Comparison of ENCODE assay signal across 8 cellular contexts in genomic region chr11:63840356-63841060, GRCh38. TPM values are rescaled to one million over a fixed set of nuclear protein-coding genes. Genes with fewer than 3 reads are reported as not detected.
DNase-seq lines count a peak whose midpoint lies in the region; ATAC-seq and TF ChIP-seq lines count a peak whose summit lies in the region.

No MANE protein-coding gene starts in this region.

- no peaks in the 10 kb centered on the region for H3K36me3 ChIP-seq in kidney epithelial cell (ENCODE audit: control insufficient read depth, insufficient read depth, low read length)
- H3K36me3 ChIP-seq in thoracic aorta, result no peaks in the 10 kb centered on the region

- ATAC-seq in activated CD4-positive, alpha-beta T cell treated with anti-CD3 and anti-CD28 coated beads for 36 hours, result no peak
- ATAC-seq in activated naive CD4-positive, alpha-beta T cell treated with anti-CD3 and anti-CD28 coated beads, Interleukin-2, amount 50 U/mL, for 72 hours, result no peak
- ATAC-seq in thoracic aorta (ENCODE audit: insufficient number of reproducible peaks, low FRiP score, low read depth) (no peak), HG02610 (IDR thresholded peaks at IDR 0.05; ENCODE audit: unreplicated experiment) (no peak)

- POLR2A ChIA-PET in activated CD4-positive, alpha-beta T cell treated with anti-CD3 and anti-CD28 coated beads for 36 hours (lab: Charles Lee), result no interaction called here

- peaks cover 17% of the 10 kb centered on the region for H3K36me3 Mint-ChIP-seq in activated CD4-positive, alpha-beta T cell treated with anti-CD3 and anti-CD28 coated beads for 36 hours (ENCODE audit: low read depth)
- H3K36me3 Mint-ChIP-seq in activated naive CD4-positive, alpha-beta T cell treated with anti-CD3 and anti-CD28 coated beads, Interleukin-2, amount 50 U/mL, for 72 hours, result peaks cover 14 to 18% of the 10 kb centered on the region in 2 donors

- CTCF ChIA-PET in activated CD4-positive, alpha-beta T cell treated with anti-CD3 and anti-CD28 coated beads for 36 hours (lab: Charles Lee), result interaction anchor here (0.7 to 1.3 kb wide), 4 partner anchors 12 to 106 kb away, joined by 3 to 5 read pairs (median 4); no protein-coding TSS in a partner anchor

- no peaks in the 10 kb centered on the region for H3K27me3 Mint-ChIP-seq in activated CD4-positive, alpha-beta T cell treated with anti-CD3 and anti-CD28 coated beads for 36 hours

- H3K4me1 ChIP-seq in thoracic aorta (ENCODE audit: control insufficient read depth in 1 of 2, low read depth in 2 of 2), result peaks cover 17 to 54% of the 10 kb centered on the region in 2 donors

- H3K9me3 ChIP-seq in thoracic aorta, result no peaks in the 10 kb centered on the region

- H3K4me3 ChIP-seq in kidney epithelial cell (ENCODE audit: low read depth, low read length) (peak overlapping the region; percentile 83), thoracic aorta (peak overlapping the region; percentile 92)

- intact Hi-C loops in activated CD4-positive, alpha-beta T cell treated with anti-CD3 and anti-CD28 coated beads for 36 hours (cut with DNase I, micrococcal nuclease), result no loop called here

- peak overlapping the region; percentile 61 to 82 for H3K27ac ChIP-seq in thoracic aorta

- TF ChIP-seq CTCF in kidney epithelial cell (IDR thresholded peaks at IDR 0.05; ENCODE audit: insufficient read depth, low read length, poor library complexity, severe bottlenecking) (no peak), thoracic aorta (IDR thresholded peaks at IDR 0.05) (no peak)

- H3K4me1 Mint-ChIP-seq in activated CD4-positive, alpha-beta T cell treated with anti-CD3 and anti-CD28 coated beads for 36 hours, result peaks cover 64% of the 10 kb centered on the region

- H3K9me3 Mint-ChIP-seq in activated CD4-positive, alpha-beta T cell treated with anti-CD3 and anti-CD28 coated beads for 36 hours (ENCODE audit: low read depth), result no peaks in the 10 kb centered on the region
- no peaks in the 10 kb centered on the region for H3K9me3 Mint-ChIP-seq in activated naive CD4-positive, alpha-beta T cell treated with anti-CD3 and anti-CD28 coated beads, Interleukin-2, amount 50 U/mL, for 72 hours

- H3K27me3 ChIP-seq in kidney epithelial cell (ENCODE audit: control insufficient read depth, insufficient read depth, low read length) (no peaks in the 10 kb centered on the region), thoracic aorta (replicated peaks; ENCODE audit: insufficient read depth) (no peaks in the 10 kb centered on the region)

- H3K4me3 Mint-ChIP-seq in activated CD4-positive, alpha-beta T cell treated with anti-CD3 and anti-CD28 coated beads for 36 hours, result peak overlapping the region; percentile 97

- DNase-seq in activated CD4-positive, alpha-beta T cell treated with anti-CD3 and anti-CD28 coated beads for 36 hours, result peak; percentile 20
- no peak for DNase-seq in activated CD4-positive, alpha-beta T cell treated with anti-CD3 and anti-CD28 coated beads, Interleukin-2, amount 50 U/mL, for 1 hour
- no peak for DNase-seq in activated naive CD4-positive, alpha-beta T cell treated with anti-CD3 and anti-CD28 coated beads, Interleukin-2, amount 50 U/mL, for 72 hours (ENCODE audit: low spot score in 2 of 2)
- DNase-seq in kidney epithelial cell (ENCODE audit: low read depth) (no peak), thoracic aorta (ENCODE audit: low spot score) (no peak), HPDE6-E6E7 (ENCODE audit: extremely low spot score) (no peak), amniotic stem cell (lab: John Stamatoyannopoulos, UW) (no peak)

- H3K27ac Mint-ChIP-seq in activated CD4-positive, alpha-beta T cell treated with anti-CD3 and anti-CD28 coated beads for 36 hours, result peak overlapping the region; percentile 87
- peak overlapping the region; percentile 91 to 99 for H3K27ac Mint-ChIP-seq in activated naive CD4-positive, alpha-beta T cell treated with anti-CD3 and anti-CD28 coated beads, Interleukin-2, amount 50 U/mL, for 72 hours

RNA-seq across cellular contexts. Expression of gene MARK2, which starts 1.6 kb away (rescaled TPM):
- total RNA-seq in activated CD4-positive, alpha-beta T cell treated with anti-CD3 and anti-CD28 coated beads for 36 hours, result 10 to 100 TPM; 24.3 to 24.9 TPM
- total RNA-seq in activated naive CD4-positive, alpha-beta T cell treated with anti-CD3 and anti-CD28 coated beads, Interleukin-2, amount 50 U/mL, for 72 hours, result 10 to 100 TPM; 26.6 to 30.6 TPM
- 40.1 and 45.2 TPM in 2 replicates for total RNA-seq in kidney epithelial cell
- total RNA-seq in thoracic aorta, result 10 to 100 TPM; 20.2 to 25.5 TPM

RNA-seq across cellular contexts. Expression of gene SPINDOC, which starts 27.3 kb away (rescaled TPM):
- total RNA-seq in activated CD4-positive, alpha-beta T cell treated with anti-CD3 and anti-CD28 coated beads for 36 hours, result 10 to 100 TPM; 25.7 to 26.2 TPM
- 10 to 100 TPM; 30.8 to 39.0 TPM for total RNA-seq in activated naive CD4-positive, alpha-beta T cell treated with anti-CD3 and anti-CD28 coated beads, Interleukin-2, amount 50 U/mL, for 72 hours
- 40.5 and 41.4 TPM in 2 replicates for total RNA-seq in kidney epithelial cell
- total RNA-seq in thoracic aorta, result 10 to 100 TPM; 14.8 to 16.4 TPM
